Comparison of ENCODE assay signal across 1 cellular context in the genomic region with DNA sequence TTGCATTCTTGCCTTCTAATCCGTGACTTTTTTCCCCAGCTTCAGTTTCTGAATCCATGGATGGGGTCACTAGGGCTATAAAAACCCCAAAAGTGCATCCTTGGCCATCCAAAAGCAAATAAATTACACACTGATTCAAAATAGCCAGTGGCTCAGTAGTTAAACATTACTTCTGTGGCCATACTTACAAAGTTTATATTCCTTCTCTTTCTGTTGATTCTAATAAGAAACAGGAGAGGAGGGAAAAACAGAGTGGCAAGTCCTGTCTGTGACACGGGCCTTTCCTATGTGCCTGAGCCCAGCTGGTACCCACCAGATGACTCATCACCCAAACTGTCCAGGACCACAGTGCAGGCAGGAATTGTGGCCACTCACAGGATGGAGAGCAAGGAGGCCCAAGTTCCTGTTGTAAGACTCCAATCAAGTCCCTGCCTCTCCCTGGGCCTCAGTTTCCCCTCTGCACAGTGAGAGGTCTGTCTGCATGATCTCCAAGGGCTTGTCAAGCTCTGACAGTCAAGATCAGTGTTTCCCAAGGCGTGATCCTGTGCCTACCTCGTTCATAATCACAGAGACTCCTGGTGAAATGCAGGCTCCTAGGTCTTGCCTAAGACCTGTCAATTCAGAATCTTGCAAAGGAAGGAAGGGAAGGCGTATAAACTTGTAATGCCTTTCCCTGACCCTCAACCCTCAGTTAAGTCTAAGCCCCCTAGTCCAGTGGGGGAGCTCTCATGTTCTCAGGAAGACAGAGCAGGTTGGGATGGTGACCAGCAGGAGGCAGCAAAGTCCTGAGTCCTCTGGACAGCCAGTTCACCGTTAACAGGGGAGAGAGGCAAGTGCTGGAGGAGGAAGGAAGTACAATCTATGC.
A peak's percentile ranks its signal among the peaks of the same experiment; 100 is the strongest.
TF ChIP-seq lines count a peak whose summit lies in the region.

No MANE protein-coding gene starts in this region.

TF ChIP-seq in K562, 482 proteins besides CTCF, POLR2A, EP300 and RAD21 (continued from another document):
- TF ChIP-seq ZNF140 (CRISPR knock-in tag; IDR thresholded peaks at IDR 0.05) (no peak), RCOR1 (IDR thresholded peaks at IDR 0.05; ENCODE audit: borderline replicate concordance in 1 of 2, low read depth in 2 of 2, low read length in 2 of 2) (peak in 1 of 2 experiments; percentile 37; a peak in 1 of 4 replicates), CBFA2T3 (IDR thresholded peaks at IDR 0.05) (no peak), BACH1 (tag; IDR thresholded peaks at IDR 0.05) (no peak), ZNF609 (CRISPR knock-in tag; IDR thresholded peaks at IDR 0.05; ENCODE audit: borderline replicate concordance) (no peak), ZNF253 (CRISPR knock-in tag; conservative IDR thresholded peaks at IDR 0.05) (no peak), BRD4 (IDR thresholded peaks at IDR 0.05) (no peak), ZNF561 (CRISPR knock-in tag; conservative IDR thresholded peaks at IDR 0.05) (no peak), NONO (IDR thresholded peaks at IDR 0.05; ENCODE audit: low read depth in 2 of 2, low read length in 1 of 2) (no peak), SIN3B (IDR thresholded peaks at IDR 0.05; ENCODE audit: low read depth) (no peak), ZNF639 (CRISPR knock-in tag; conservative IDR thresholded peaks at IDR 0.05 in 1 of 2, IDR thresholded peaks at IDR 0.05 in 1 of 2) (no peak), NR2C1 (IDR thresholded peaks at IDR 0.05) (no peak), NR2C1 (tag; IDR thresholded peaks at IDR 0.05) (no peak), FOXP1 (CRISPR knock-in tag; IDR thresholded peaks at IDR 0.05) (no peak), ZNF197 (CRISPR knock-in tag; IDR thresholded peaks at IDR 0.05; ENCODE audit: low read depth) (no peak), DIDO1 (tag; IDR thresholded peaks at IDR 0.05; ENCODE audit: low read depth) (no peak), TSC22D4 (tag; IDR thresholded peaks at IDR 0.05) (no peak), SPI1 (IDR thresholded peaks at IDR 0.05; ENCODE audit: borderline replicate concordance, low read depth, low read length) (peak; percentile 56; the same call in 1 of the 2 replicates), TFAM (CRISPR knock-in tag; conservative IDR thresholded peaks at IDR 0.05) (no peak), NR2F6 (CRISPR knock-in tag; IDR thresholded peaks at IDR 0.05) (no peak), BRF1 (IDR thresholded peaks at IDR 0.05; ENCODE audit: borderline replicate concordance, extremely low read depth, insufficient read length) (no peak), JUND (IDR thresholded peaks at IDR 0.05; ENCODE audit: borderline replicate concordance, low read depth, low read length) (no peak), JUND (tag; IDR thresholded peaks at IDR 0.05; ENCODE audit: borderline replicate concordance, low read depth, low read length) (peak; percentile 16; the same call in 1 of the 3 replicates), SRSF9 (IDR thresholded peaks at IDR 0.05; ENCODE audit: borderline replicate concordance, low read depth, low read length) (no peak), NEUROD1 (IDR thresholded peaks at IDR 0.05; ENCODE audit: borderline replicate concordance, low read depth, low read length, partially characterized antibody) (no peak), MTA2 (IDR thresholded peaks at IDR 0.05; ENCODE audit: low read depth) (no peak), GTF2A2 (tag; IDR thresholded peaks at IDR 0.05) (no peak), NR0B1 (IDR thresholded peaks at IDR 0.05; ENCODE audit: partially characterized antibody) (no peak), FOXM1 (IDR thresholded peaks at IDR 0.05; ENCODE audit: low read depth) (no peak), FOXM1 (CRISPR knock-in tag; IDR thresholded peaks at IDR 0.05; ENCODE audit: low read depth) (no peak), ARNT (IDR thresholded peaks at IDR 0.05) (peak in 1 of 2 experiments; percentile 44; a peak in 1 of 4 replicates)
- TF ChIP-seq, protein P1, sequence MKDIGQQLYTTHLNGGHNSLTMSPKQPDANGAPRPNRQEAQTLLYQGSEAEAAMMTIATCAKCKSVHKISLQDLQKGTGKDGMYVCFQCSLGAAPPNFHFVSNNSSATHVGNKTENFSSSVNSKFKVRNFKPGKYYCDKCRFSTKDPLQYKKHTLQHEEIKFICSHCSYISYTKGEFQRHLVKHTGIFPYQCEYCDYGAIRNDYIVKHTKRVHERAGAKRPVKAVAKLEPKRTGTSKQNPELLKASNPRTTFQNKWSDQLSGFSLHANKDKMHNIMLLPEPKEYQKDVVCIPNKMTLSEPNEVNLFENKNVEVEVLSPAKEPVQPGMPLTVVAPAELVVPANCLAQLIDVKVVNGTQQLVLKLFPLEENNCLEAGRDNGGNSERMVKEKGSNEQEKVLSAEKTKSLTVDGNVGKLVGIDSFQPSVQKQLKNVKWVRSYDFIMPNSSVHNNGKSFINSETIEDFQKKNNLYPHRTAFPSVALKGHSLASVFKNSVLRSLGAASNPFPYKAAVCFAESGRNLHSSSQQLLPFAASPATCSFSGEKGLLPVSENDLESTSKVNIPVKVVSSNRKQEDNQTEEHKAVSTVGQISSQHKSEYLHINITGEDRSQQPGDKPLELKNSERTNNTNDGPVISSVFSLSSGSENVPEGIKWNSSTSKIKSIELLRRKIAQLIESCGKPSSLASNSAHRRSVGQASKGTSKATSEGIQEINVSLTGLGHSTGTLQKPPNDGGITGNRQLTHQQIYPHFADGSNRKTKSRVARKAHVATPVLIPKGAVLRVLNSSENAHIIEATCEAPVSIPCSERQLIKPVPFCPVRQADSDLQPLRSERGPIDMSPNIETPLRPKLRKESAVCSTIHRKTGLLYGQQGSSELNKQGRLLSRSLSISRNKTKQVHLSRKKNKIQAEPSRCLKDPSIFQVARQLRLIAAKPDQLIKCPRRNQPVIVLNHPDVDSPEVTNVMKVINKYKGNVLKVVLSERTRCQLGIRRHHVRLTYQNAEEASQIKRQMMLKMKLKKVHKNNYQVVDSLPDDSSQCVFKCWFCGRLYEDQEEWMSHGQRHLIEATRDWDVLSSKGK (CRISPR knock-in tag; IDR thresholded peaks at IDR 0.05), result no peak
- TF ChIP-seq, protein P2, sequence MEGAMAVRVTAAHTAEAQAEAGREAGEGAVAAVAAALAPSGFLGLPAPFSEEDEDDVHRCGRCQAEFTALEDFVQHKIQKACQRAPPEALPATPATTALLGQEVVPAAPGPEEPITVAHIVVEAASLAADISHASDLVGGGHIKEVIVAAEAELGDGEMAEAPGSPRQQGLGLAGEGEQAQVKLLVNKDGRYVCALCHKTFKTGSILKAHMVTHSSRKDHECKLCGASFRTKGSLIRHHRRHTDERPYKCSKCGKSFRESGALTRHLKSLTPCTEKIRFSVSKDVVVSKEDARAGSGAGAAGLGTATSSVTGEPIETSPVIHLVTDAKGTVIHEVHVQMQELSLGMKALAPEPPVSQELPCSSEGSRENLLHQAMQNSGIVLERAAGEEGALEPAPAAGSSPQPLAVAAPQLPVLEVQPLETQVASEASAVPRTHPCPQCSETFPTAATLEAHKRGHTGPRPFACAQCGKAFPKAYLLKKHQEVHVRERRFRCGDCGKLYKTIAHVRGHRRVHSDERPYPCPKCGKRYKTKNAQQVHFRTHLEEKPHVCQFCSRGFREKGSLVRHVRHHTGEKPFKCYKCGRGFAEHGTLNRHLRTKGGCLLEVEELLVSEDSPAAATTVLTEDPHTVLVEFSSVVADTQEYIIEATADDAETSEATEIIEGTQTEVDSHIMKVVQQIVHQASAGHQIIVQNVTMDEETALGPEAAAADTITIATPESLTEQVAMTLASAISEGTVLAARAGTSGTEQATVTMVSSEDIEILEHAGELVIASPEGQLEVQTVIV (CRISPR knock-in tag; IDR thresholded peaks at IDR 0.05; ENCODE audit: borderline replicate concordance), result no peak
- TF ChIP-seq, protein P3, sequence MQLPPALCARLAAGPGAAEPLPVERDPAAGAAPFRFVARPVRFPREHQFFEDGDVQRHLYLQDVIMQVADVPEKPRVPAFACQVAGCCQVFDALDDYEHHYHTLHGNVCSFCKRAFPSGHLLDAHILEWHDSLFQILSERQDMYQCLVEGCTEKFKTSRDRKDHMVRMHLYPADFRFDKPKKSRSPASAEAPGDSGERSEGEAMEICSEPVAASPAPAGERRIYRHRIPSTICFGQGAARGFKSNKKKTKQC (CRISPR knock-in tag; IDR thresholded peaks at IDR 0.05), result no peak
